Comparison of ENCODE assay signal across 8 cellular contexts in genomic region chr19:58544591-58545285, GRCh38. TPM values are rescaled to one million over a fixed set of nuclear protein-coding genes. Genes with fewer than 3 reads are reported as not detected.
DNase-seq lines count a peak whose midpoint lies in the region; ATAC-seq and TF ChIP-seq lines count a peak whose summit lies in the region.

No MANE protein-coding gene starts in this region.

- peaks cover 16% of the 10 kb centered on the region for H3K27me3 Mint-ChIP-seq in nephron (ENCODE audit: low read depth)

- H3K9me3 Mint-ChIP-seq in nephron: no peaks in the 10 kb centered on the region

- DNase-seq in stimulated activated CD4-positive, alpha-beta T cell treated with anti-CD3 and anti-CD28 coated beads, Interleukin-12 subunit alpha, Interleukin-12 subunit beta, amount 100 ng/mL, for 4 hours: peak; percentile 71
- DNase-seq in stimulated activated CD4-positive, alpha-beta T cell treated with anti-CD3 and anti-CD28 coated beads, Interleukin-2, amount 100 ng/mL, for 48 hours: no peak
- DNase-seq in epithelial cell of proximal tubule (ENCODE audit: low read depth) (no peak), NCI-H128 (lab: John Stamatoyannopoulos, UW; ENCODE audit: unreplicated experiment) (no peak)
- no peak for DNase-seq in stimulated activated naive CD4-positive, alpha-beta T cell (lab: John Stamatoyannopoulos, UW)

- H3K36me3 Mint-ChIP-seq in nephron (ENCODE audit: low read depth): peaks cover 37% of the 10 kb centered on the region

- H3K4me1 Mint-ChIP-seq in nephron: peaks cover 27% of the 10 kb centered on the region

- H3K27ac Mint-ChIP-seq in nephron: peak overlapping the region; percentile 99 to 100 (median 99)

- H3K4me3 ChIP-seq in WI38 (ENCODE audit: low read depth, low read length) (peak overlapping the region; percentile 89), epithelial cell of proximal tubule (ENCODE audit: low read depth, low read length) (peak overlapping the region; percentile 70)

- peak; percentile 26 for ATAC-seq in HG03108 (IDR thresholded peaks at IDR 0.05; ENCODE audit: unreplicated experiment)

- TF ChIP-seq CTCF in WI38 (IDR thresholded peaks at IDR 0.05; ENCODE audit: low read depth, low read length) (no peak), epithelial cell of proximal tubule (conservative IDR thresholded peaks at IDR 0.05; ENCODE audit: low read depth, low read length) (no peak), nephron (IDR thresholded peaks at IDR 0.05; ENCODE audit: unreplicated experiment in 3 of 3) (no peak)

- H3K4me3 Mint-ChIP-seq in nephron: peak overlapping the region; percentile 97 to 99 (median 97)

RNA-seq across cellular contexts. Expression of gene TRIM28, which starts 0.9 kb away (rescaled TPM):
- total RNA-seq in epithelial cell of proximal tubule: 454 and 661 TPM in 2 replicates

RNA-seq across cellular contexts. Expression of gene CHMP2A, which starts 10.2 kb away (rescaled TPM):
- 70.1 and 137 TPM in 2 replicates for total RNA-seq in epithelial cell of proximal tubule

RNA-seq across cellular contexts. Expression of gene UBE2M, which starts 13.7 kb away (rescaled TPM):
- 37.4 and 49.9 TPM in 2 replicates for total RNA-seq in epithelial cell of proximal tubule

RNA-seq across cellular contexts. Expression of gene ZBTB45, which starts 25.1 kb away (rescaled TPM):
- total RNA-seq in epithelial cell of proximal tubule: 18.2 and 23.7 TPM in 2 replicates

RNA-seq across cellular contexts. Expression of gene MZF1, which starts 28.4 kb away (rescaled TPM):
- total RNA-seq in epithelial cell of proximal tubule: 8.0 and 12.7 TPM in 2 replicates
